Comparison of ENCODE assay signal across 19 cellular contexts in genomic region chr12:41293011-41293410, GRCh38.
"Had no signal": no experiment of that assay in that cellular context is flagged by ENCODE, and none has a peak within 500 bp of the region (broad histone marks: within the 10 kb centered on the region; RNA-seq: fewer than 3 reads in every experiment).

No MANE protein-coding gene starts in this region.

- H2AFZ ChIP-seq: neural progenitor cell had no signal

- H3K27me3 Mint-ChIP-seq: activated B cell treated with CpG ODN at 0.5 μM for 24 hours; brain; stimulated activated naive CD8-positive, alpha-beta T cell treated with anti-CD3 and anti-CD28 coated beads, Interleukin-15, Interleukin-2, amounts not matched to agents 100 ng/mL and 50 ng/mL, for 24 hours had no signal

- H3K4me3 Mint-ChIP-seq: activated B cell treated with CpG ODN at 0.5 μM for 24 hours; brain; neural progenitor cell; stimulated activated naive CD8-positive, alpha-beta T cell treated with anti-CD3 and anti-CD28 coated beads, Interleukin-15, Interleukin-2, amounts not matched to agents 100 ng/mL and 50 ng/mL, for 24 hours; T-helper 1 cell treated with Interleukin-12 subunit alpha and Interleukin-12 subunit beta and Interleukin-4 antibody, amounts not matched to agents 30 μg/mL and 1 μg/mL, for 36 hours had no signal

- H3K27ac Mint-ChIP-seq: activated B cell treated with CpG ODN at 0.5 μM for 24 hours; activated naive CD4-positive, alpha-beta T cell treated with anti-CD3 and anti-CD28 coated beads, Interleukin-2, amount 50 U/mL, for 72 hours; brain; neural progenitor cell; stimulated activated naive CD8-positive, alpha-beta T cell treated with anti-CD3 and anti-CD28 coated beads, Interleukin-15, Interleukin-2, amounts not matched to agents 100 ng/mL and 50 ng/mL, for 24 hours; T-helper 1 cell treated with Interleukin-12 subunit alpha and Interleukin-12 subunit beta and Interleukin-4 antibody, amounts not matched to agents 30 μg/mL and 1 μg/mL, for 36 hours had no signal

- DNase-seq: activated B cell treated with CpG ODN at 0.5 μM for 24 hours; activated CD4-positive, alpha-beta T cell treated with anti-CD3 and anti-CD28 coated beads, Interleukin-2, amount 50 U/mL, for 1 hour; activated T-cell treated with anti-CD3 and anti-CD28 coated beads, Interleukin-2, amount 50 U/mL, for 1 hour; amygdala; cerebellar nuclear complex; dermis blood vessel endothelial cell; head of caudate nucleus; islet precursor cell; ovary; stimulated activated CD4-positive, alpha-beta T cell treated with anti-CD3 and anti-CD28 coated beads, Interleukin-4, amount 100 ng/mL, for 1 hour; testis; uterus had no signal

- H3K4me1 ChIP-seq: neural progenitor cell, testis, uterus had no signal

- H3K27ac ChIP-seq: esophagus muscularis mucosa, neural progenitor cell, ovary, testis, uterus had no signal

- ATAC-seq: activated naive CD4-positive, alpha-beta T cell treated with anti-CD3 and anti-CD28 coated beads, Interleukin-2, amount 50 U/mL, for 72 hours had no signal

- FAIRE-seq: TTC549 had no signal

- H3K9me3 Mint-ChIP-seq: activated B cell treated with CpG ODN at 0.5 μM for 24 hours; activated naive CD4-positive, alpha-beta T cell treated with anti-CD3 and anti-CD28 coated beads, Interleukin-2, amount 50 U/mL, for 72 hours; neural progenitor cell; stimulated activated naive CD8-positive, alpha-beta T cell treated with anti-CD3 and anti-CD28 coated beads, Interleukin-15, Interleukin-2, amounts not matched to agents 100 ng/mL and 50 ng/mL, for 24 hours; T-helper 1 cell treated with Interleukin-12 subunit alpha and Interleukin-12 subunit beta and Interleukin-4 antibody, amounts not matched to agents 30 μg/mL and 1 μg/mL, for 36 hours had no signal

- H3K27me3 ChIP-seq: esophagus muscularis mucosa, neural progenitor cell, ovary, testis, uterus had no signal

- H3K4me1 Mint-ChIP-seq: activated B cell treated with CpG ODN at 0.5 μM for 24 hours had no signal

- H3K4me3 ChIP-seq: esophagus muscularis mucosa, neural progenitor cell, ovary, testis, uterus had no signal

- H3K9ac ChIP-seq: neural progenitor cell had no signal

- H3K36me3 Mint-ChIP-seq: activated naive CD4-positive, alpha-beta T cell treated with anti-CD3 and anti-CD28 coated beads, Interleukin-2, amount 50 U/mL, for 72 hours; brain; neural progenitor cell had no signal

- H3K4me2 ChIP-seq: neural progenitor cell had no signal

- H3K36me3 ChIP-seq: esophagus muscularis mucosa, neural progenitor cell, ovary, uterus had no signal

- H3K9me3 ChIP-seq: esophagus muscularis mucosa, ovary, testis, uterus had no signal
